ENCODE assay signal across 1 cellular context in genomic region chr1:218476385-218476784, GRCh38.
TF ChIP-seq lines count a peak whose summit lies in the region.

No MANE protein-coding gene starts in this region.

TF ChIP-seq in HepG2, 621 proteins besides CTCF, POLR2A, EP300 and RAD21 (continued from another document):
- TF ChIP-seq ZBTB49 (CRISPR knock-in tag; IDR thresholded peaks at IDR 0.05; ENCODE audit: borderline replicate concordance) (no peak), TARDBP (CRISPR knock-in tag; IDR thresholded peaks at IDR 0.05) (no peak)
